Comparison of ENCODE assay signal across 1 cellular context in genomic region chr10:15627617-15628196, GRCh38.
A peak's percentile ranks its signal among the peaks of the same experiment; 100 is the strongest.
TF ChIP-seq lines count a peak whose summit lies in the region.

No MANE protein-coding gene starts in this region.

TF ChIP-seq in K562, 482 proteins besides CTCF, POLR2A, EP300 and RAD21 (continued from another document and continues in another):
- TF ChIP-seq ZNF740 (CRISPR knock-in tag; IDR thresholded peaks at IDR 0.05) (no peak), ZNF740 (tag; IDR thresholded peaks at IDR 0.05) (0 out of 4 replicates have a peak, but pooled peaks of 1 of the 2 experiments have one; percentile 56), MAFF (IDR thresholded peaks at IDR 0.05; ENCODE audit: low read length) (no peak), MXD1 (CRISPR knock-in tag; IDR thresholded peaks at IDR 0.05; ENCODE audit: borderline replicate concordance, poor library complexity, severe bottlenecking) (no peak), ZNF282 (CRISPR knock-in tag; IDR thresholded peaks at IDR 0.05) (no peak), HEY1 (CRISPR knock-in tag; IDR thresholded peaks at IDR 0.05; ENCODE audit: borderline replicate concordance) (peak; percentile 77; the same call in 1 of the 2 replicates), ZNF592 (IDR thresholded peaks at IDR 0.05) (peak; percentile 88), POLR3A (IDR thresholded peaks at IDR 0.05; ENCODE audit: borderline replicate concordance, extremely low read depth, insufficient read depth, insufficient read length) (no peak), ZHX1 (conservative IDR thresholded peaks at IDR 0.05; ENCODE audit: low read length) (no peak), FOXA1 (IDR thresholded peaks at IDR 0.05; ENCODE audit: borderline replicate concordance) (no peak), ID3 (CRISPR knock-in tag; IDR thresholded peaks at IDR 0.05) (peak; percentile 69; the same call in 1 of the 2 replicates), ID3 (tag; IDR thresholded peaks at IDR 0.05) (peak; percentile 98), ZNF3 (CRISPR knock-in tag; IDR thresholded peaks at IDR 0.05) (no peak), MNT (conservative IDR thresholded peaks at IDR 0.05) (no peak), FOXJ3 (CRISPR knock-in tag; IDR thresholded peaks at IDR 0.05) (no peak), BRF1 (IDR thresholded peaks at IDR 0.05; ENCODE audit: borderline replicate concordance, extremely low read depth, insufficient read length) (no peak), PKNOX1 (IDR thresholded peaks at IDR 0.05) (no peak), MEIS2 (IDR thresholded peaks at IDR 0.05; ENCODE audit: partially characterized antibody) (no peak), RBM14 (IDR thresholded peaks at IDR 0.05; ENCODE audit: borderline replicate concordance, insufficient read depth, low read depth, low read length) (no peak), RBM22 (IDR thresholded peaks at IDR 0.05; ENCODE audit: low read depth, low read length, poor library complexity, severe bottlenecking) (no peak), E2F1 (CRISPR knock-in tag; IDR thresholded peaks at IDR 0.05) (no peak), GATAD2A (IDR thresholded peaks at IDR 0.05) (no peak), ZNF232 (CRISPR knock-in tag; IDR thresholded peaks at IDR 0.05) (no peak), HDAC2 (IDR thresholded peaks at IDR 0.05) (no peak), DEAF1 (CRISPR knock-in tag; IDR thresholded peaks at IDR 0.05) (peak; percentile 91), SOX6 (IDR thresholded peaks at IDR 0.05) (peak; percentile 22; the same call in 1 of the 2 replicates), MYBL2 (IDR thresholded peaks at IDR 0.05; ENCODE audit: low read depth) (no peak), MYBL2 (CRISPR knock-in tag; IDR thresholded peaks at IDR 0.05; ENCODE audit: borderline replicate concordance) (no peak), TCF15 (CRISPR knock-in tag; IDR thresholded peaks at IDR 0.05) (peak; percentile 88; the same call in 1 of the 2 replicates), ZNF134 (CRISPR knock-in tag; conservative IDR thresholded peaks at IDR 0.05) (peak; percentile 82), MITF (IDR thresholded peaks at IDR 0.05) (no peak), ATF3 (IDR thresholded peaks at IDR 0.05) (peak; percentile 47; the same call in 1 of the 2 replicates), ATF3 (CRISPR knock-in tag; conservative IDR thresholded peaks at IDR 0.05) (no peak), NR3C1 (CRISPR knock-in tag; IDR thresholded peaks at IDR 0.05) (no peak), ZNF778 (CRISPR knock-in tag; IDR thresholded peaks at IDR 0.05) (no peak), ZFX (CRISPR knock-in tag; IDR thresholded peaks at IDR 0.05) (no peak), CTBP1 (IDR thresholded peaks at IDR 0.05; ENCODE audit: borderline replicate concordance) (peak; percentile 79)
